1 cellular context compared by ENCODE assay signal in the genomic region with DNA sequence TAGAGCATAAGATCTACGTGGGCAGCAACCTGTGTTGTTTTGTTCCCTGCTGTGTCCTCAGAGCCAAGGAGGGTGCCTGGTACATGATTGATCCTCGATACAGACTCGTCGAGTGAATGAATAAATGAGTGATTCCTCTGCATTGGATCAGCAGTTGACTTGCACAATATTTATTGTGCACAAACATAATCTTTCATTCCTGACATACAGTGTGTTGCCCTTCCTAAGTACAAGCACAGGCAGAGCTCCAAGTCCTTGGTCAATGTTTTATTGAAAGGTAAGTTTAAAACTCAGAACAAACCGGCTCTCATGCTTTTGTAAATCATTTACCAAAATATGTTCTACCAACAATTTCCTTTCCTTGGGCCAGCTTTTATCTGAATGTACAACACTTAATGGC.
A peak's percentile ranks its signal among the peaks of the same experiment; 100 is the strongest.
TF ChIP-seq lines count a peak whose summit lies in the region.

No MANE protein-coding gene starts in this region.

TF ChIP-seq in HepG2, 621 proteins besides CTCF, POLR2A, EP300 and RAD21 (continued from another document and continues in another):
- TF ChIP-seq JARID2 (CRISPR knock-in tag; IDR thresholded peaks at IDR 0.05; ENCODE audit: insufficient replicate concordance) (no peak), NR2F1 (CRISPR knock-in tag; IDR thresholded peaks at IDR 0.05) (no peak), NFATC3 (CRISPR knock-in tag; IDR thresholded peaks at IDR 0.05) (no peak), ZNF792 (CRISPR knock-in tag; IDR thresholded peaks at IDR 0.05) (no peak), RAD51 (IDR thresholded peaks at IDR 0.05; ENCODE audit: borderline replicate concordance) (no peak), ZNF274 (CRISPR knock-in tag; IDR thresholded peaks at IDR 0.05) (no peak), ZNF292 (CRISPR knock-in tag; IDR thresholded peaks at IDR 0.05; ENCODE audit: borderline replicate concordance, low read depth) (0 out of 2 replicates have a peak, but pooled peaks have one; percentile 49), ZNF180 (CRISPR knock-in tag; IDR thresholded peaks at IDR 0.05; ENCODE audit: borderline replicate concordance, low read depth) (no peak), ZNF501 (CRISPR knock-in tag; IDR thresholded peaks at IDR 0.05) (no peak), AGO2 (optimal IDR thresholded peaks at IDR 0.05; ENCODE audit: low read depth, low read length) (no peak), KDM5B (CRISPR knock-in tag; IDR thresholded peaks at IDR 0.05; ENCODE audit: borderline replicate concordance) (no peak), SOX5 (CRISPR knock-in tag; IDR thresholded peaks at IDR 0.05; ENCODE audit: borderline replicate concordance) (peak; percentile 39; the same call in 1 of the 2 replicates), POGZ (CRISPR knock-in tag; IDR thresholded peaks at IDR 0.05) (no peak; the same call in 1 of the 2 replicates), HNRNPH1 (optimal IDR thresholded peaks at IDR 0.05; ENCODE audit: low read depth, low read length) (no peak), SOX13 (IDR thresholded peaks at IDR 0.05) (no peak), SOX13 (CRISPR knock-in tag; conservative IDR thresholded peaks at IDR 0.05 in 1 of 2, IDR thresholded peaks at IDR 0.05 in 1 of 2) (peak in 1 of 2 experiments; percentile 66; a peak in 2 of 4 replicates), HNF4G (IDR thresholded peaks at IDR 0.05; ENCODE audit: borderline replicate concordance, low read depth, low read length) (no peak), HNF4G (CRISPR knock-in tag; IDR thresholded peaks at IDR 0.05; ENCODE audit: borderline replicate concordance, low read depth) (no peak), ZNF124 (CRISPR knock-in tag; IDR thresholded peaks at IDR 0.05) (no peak), ZNF20 (CRISPR knock-in tag; IDR thresholded peaks at IDR 0.05) (no peak), HMG20A (CRISPR knock-in tag; IDR thresholded peaks at IDR 0.05; ENCODE audit: borderline replicate concordance) (peak; percentile 60; the same call in 1 of the 2 replicates), ZBTB38 (CRISPR knock-in tag; IDR thresholded peaks at IDR 0.05) (no peak), YEATS4 (CRISPR knock-in tag; IDR thresholded peaks at IDR 0.05; ENCODE audit: borderline replicate concordance) (no peak), ZSCAN25 (CRISPR knock-in tag; IDR thresholded peaks at IDR 0.05) (no peak), NCOA2 (CRISPR knock-in tag; IDR thresholded peaks at IDR 0.05) (peak; percentile 33; the same call in 1 of the 2 replicates), MEIS2 (CRISPR knock-in tag; IDR thresholded peaks at IDR 0.05) (no peak)
- TF ChIP-seq, protein P1, sequence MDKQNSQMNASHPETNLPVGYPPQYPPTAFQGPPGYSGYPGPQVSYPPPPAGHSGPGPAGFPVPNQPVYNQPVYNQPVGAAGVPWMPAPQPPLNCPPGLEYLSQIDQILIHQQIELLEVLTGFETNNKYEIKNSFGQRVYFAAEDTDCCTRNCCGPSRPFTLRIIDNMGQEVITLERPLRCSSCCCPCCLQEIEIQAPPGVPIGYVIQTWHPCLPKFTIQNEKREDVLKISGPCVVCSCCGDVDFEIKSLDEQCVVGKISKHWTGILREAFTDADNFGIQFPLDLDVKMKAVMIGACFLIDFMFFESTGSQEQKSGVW (CRISPR knock-in tag; IDR thresholded peaks at IDR 0.05; ENCODE audit: borderline replicate concordance): no peak
- TF ChIP-seq, protein P2, sequence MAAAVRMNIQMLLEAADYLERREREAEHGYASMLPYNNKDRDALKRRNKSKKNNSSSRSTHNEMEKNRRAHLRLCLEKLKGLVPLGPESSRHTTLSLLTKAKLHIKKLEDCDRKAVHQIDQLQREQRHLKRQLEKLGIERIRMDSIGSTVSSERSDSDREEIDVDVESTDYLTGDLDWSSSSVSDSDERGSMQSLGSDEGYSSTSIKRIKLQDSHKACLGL (CRISPR knock-in tag; IDR thresholded peaks at IDR 0.05): no peak
- TF ChIP-seq, protein P3, sequence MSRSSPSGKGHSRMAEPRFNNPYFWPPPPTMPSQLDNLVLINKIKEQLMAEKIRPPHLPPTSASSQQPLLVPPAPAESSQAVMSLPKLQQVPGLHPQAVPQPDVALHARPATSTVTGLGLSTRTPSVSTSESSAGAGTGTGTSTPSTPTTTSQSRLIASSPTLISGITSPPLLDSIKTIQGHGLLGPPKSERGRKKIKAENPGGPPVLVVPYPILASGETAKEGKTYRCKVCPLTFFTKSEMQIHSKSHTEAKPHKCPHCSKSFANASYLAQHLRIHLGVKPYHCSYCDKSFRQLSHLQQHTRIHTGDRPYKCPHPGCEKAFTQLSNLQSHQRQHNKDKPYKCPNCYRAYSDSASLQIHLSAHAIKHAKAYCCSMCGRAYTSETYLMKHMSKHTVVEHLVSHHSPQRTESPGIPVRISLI (CRISPR knock-in tag; IDR thresholded peaks at IDR 0.05; ENCODE audit: borderline replicate concordance): 0 out of 2 replicates have a peak, but pooled peaks have one; percentile 27
- TF ChIP-seq, protein P4, sequence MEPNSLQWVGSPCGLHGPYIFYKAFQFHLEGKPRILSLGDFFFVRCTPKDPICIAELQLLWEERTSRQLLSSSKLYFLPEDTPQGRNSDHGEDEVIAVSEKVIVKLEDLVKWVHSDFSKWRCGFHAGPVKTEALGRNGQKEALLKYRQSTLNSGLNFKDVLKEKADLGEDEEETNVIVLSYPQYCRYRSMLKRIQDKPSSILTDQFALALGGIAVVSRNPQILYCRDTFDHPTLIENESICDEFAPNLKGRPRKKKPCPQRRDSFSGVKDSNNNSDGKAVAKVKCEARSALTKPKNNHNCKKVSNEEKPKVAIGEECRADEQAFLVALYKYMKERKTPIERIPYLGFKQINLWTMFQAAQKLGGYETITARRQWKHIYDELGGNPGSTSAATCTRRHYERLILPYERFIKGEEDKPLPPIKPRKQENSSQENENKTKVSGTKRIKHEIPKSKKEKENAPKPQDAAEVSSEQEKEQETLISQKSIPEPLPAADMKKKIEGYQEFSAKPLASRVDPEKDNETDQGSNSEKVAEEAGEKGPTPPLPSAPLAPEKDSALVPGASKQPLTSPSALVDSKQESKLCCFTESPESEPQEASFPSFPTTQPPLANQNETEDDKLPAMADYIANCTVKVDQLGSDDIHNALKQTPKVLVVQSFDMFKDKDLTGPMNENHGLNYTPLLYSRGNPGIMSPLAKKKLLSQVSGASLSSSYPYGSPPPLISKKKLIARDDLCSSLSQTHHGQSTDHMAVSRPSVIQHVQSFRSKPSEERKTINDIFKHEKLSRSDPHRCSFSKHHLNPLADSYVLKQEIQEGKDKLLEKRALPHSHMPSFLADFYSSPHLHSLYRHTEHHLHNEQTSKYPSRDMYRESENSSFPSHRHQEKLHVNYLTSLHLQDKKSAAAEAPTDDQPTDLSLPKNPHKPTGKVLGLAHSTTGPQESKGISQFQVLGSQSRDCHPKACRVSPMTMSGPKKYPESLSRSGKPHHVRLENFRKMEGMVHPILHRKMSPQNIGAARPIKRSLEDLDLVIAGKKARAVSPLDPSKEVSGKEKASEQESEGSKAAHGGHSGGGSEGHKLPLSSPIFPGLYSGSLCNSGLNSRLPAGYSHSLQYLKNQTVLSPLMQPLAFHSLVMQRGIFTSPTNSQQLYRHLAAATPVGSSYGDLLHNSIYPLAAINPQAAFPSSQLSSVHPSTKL (CRISPR knock-in tag; IDR thresholded peaks at IDR 0.05): peak; percentile 58; the same call in 1 of the 2 replicates
- TF ChIP-seq, protein P5, sequence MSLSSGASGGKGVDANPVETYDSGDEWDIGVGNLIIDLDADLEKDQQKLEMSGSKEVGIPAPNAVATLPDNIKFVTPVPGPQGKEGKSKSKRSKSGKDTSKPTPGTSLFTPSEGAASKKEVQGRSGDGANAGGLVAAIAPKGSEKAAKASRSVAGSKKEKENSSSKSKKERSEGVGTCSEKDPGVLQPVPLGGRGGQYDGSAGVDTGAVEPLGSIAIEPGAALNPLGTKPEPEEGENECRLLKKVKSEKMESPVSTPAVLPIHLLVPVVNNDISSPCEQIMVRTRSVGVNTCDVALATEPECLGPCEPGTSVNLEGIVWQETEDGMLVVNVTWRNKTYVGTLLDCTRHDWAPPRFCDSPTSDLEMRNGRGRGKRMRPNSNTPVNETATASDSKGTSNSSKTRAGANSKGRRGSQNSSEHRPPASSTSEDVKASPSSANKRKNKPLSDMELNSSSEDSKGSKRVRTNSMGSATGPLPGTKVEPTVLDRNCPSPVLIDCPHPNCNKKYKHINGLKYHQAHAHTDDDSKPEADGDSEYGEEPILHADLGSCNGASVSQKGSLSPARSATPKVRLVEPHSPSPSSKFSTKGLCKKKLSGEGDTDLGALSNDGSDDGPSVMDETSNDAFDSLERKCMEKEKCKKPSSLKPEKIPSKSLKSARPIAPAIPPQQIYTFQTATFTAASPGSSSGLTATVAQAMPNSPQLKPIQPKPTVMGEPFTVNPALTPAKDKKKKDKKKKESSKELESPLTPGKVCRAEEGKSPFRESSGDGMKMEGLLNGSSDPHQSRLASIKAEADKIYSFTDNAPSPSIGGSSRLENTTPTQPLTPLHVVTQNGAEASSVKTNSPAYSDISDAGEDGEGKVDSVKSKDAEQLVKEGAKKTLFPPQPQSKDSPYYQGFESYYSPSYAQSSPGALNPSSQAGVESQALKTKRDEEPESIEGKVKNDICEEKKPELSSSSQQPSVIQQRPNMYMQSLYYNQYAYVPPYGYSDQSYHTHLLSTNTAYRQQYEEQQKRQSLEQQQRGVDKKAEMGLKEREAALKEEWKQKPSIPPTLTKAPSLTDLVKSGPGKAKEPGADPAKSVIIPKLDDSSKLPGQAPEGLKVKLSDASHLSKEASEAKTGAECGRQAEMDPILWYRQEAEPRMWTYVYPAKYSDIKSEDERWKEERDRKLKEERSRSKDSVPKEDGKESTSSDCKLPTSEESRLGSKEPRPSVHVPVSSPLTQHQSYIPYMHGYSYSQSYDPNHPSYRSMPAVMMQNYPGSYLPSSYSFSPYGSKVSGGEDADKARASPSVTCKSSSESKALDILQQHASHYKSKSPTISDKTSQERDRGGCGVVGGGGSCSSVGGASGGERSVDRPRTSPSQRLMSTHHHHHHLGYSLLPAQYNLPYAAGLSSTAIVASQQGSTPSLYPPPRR (CRISPR knock-in tag; IDR thresholded peaks at IDR 0.05; ENCODE audit: borderline replicate concordance): peak; percentile 26; the same call in 1 of the 2 replicates
- TF ChIP-seq, protein P6, sequence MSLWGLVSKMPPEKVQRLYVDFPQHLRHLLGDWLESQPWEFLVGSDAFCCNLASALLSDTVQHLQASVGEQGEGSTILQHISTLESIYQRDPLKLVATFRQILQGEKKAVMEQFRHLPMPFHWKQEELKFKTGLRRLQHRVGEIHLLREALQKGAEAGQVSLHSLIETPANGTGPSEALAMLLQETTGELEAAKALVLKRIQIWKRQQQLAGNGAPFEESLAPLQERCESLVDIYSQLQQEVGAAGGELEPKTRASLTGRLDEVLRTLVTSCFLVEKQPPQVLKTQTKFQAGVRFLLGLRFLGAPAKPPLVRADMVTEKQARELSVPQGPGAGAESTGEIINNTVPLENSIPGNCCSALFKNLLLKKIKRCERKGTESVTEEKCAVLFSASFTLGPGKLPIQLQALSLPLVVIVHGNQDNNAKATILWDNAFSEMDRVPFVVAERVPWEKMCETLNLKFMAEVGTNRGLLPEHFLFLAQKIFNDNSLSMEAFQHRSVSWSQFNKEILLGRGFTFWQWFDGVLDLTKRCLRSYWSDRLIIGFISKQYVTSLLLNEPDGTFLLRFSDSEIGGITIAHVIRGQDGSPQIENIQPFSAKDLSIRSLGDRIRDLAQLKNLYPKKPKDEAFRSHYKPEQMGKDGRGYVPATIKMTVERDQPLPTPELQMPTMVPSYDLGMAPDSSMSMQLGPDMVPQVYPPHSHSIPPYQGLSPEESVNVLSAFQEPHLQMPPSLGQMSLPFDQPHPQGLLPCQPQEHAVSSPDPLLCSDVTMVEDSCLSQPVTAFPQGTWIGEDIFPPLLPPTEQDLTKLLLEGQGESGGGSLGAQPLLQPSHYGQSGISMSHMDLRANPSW (CRISPR knock-in tag; IDR thresholded peaks at IDR 0.05; ENCODE audit: borderline replicate concordance): no peak
- TF ChIP-seq, protein P7, sequence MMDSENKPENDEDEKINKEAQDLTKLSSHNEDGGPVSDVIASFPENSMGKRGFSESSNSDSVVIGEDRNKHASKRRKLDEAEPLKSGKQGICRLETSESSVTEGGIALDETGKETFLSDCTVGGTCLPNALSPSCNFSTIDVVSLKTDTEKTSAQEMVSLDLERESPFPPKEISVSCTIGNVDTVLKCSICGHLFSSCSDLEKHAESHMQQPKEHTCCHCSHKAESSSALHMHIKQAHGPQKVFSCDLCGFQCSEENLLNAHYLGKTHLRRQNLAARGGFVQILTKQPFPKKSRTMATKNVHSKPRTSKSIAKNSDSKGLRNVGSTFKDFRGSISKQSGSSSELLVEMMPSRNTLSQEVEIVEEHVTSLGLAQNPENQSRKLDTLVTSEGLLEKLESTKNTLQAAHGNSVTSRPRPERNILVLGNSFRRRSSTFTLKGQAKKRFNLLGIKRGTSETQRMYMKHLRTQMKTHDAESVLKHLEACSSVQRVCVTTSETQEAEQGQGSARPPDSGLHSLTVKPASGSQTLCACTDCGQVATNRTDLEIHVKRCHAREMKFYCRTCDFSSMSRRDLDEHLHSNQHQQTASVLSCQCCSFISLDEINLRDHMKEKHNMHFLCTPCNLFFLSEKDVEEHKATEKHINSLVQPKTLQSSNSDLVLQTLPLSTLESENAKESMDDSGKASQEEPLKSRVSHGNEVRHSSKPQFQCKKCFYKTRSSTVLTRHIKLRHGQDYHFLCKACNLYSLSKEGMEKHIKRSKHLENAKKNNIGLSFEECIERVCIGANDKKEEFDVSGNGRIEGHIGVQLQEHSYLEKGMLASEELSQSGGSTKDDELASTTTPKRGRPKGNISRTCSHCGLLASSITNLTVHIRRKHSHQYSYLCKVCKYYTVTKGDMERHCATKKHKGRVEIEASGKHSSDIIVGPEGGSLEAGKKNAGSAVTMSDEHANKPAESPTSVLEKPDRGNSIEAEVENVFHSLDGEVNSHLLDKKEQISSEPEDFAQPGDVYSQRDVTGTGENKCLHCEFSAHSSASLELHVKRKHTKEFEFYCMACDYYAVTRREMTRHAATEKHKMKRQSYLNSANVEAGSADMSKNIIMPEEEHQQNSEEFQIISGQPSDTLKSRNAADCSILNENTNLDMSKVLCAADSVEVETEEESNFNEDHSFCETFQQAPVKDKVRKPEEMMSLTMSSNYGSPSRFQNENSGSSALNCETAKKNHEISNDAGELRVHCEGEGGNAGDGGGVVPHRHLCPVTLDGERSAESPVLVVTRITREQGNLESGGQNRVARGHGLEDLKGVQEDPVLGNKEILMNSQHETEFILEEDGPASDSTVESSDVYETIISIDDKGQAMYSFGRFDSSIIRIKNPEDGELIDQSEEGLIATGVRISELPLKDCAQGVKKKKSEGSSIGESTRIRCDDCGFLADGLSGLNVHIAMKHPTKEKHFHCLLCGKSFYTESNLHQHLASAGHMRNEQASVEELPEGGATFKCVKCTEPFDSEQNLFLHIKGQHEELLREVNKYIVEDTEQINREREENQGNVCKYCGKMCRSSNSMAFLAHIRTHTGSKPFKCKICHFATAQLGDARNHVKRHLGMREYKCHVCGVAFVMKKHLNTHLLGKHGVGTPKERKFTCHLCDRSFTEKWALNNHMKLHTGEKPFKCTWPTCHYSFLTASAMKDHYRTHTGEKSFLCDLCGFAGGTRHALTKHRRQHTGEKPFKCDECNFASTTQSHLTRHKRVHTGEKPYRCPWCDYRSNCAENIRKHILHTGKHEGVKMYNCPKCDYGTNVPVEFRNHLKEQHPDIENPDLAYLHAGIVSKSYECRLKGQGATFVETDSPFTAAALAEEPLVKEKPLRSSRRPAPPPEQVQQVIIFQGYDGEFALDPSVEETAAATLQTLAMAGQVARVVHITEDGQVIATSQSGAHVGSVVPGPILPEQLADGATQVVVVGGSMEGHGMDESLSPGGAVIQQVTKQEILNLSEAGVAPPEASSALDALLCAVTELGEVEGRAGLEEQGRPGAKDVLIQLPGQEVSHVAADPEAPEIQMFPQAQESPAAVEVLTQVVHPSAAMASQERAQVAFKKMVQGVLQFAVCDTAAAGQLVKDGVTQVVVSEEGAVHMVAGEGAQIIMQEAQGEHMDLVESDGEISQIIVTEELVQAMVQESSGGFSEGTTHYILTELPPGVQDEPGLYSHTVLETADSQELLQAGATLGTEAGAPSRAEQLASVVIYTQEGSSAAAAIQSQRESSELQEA (CRISPR knock-in tag; IDR thresholded peaks at IDR 0.05; ENCODE audit: not compliant biosample characterization): no peak
- TF ChIP-seq, protein P8, sequence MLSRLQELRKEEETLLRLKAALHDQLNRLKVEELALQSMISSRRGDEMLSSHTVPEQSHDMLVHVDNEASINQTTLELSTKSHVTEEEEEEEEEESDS (CRISPR knock-in tag; IDR thresholded peaks at IDR 0.05; ENCODE audit: borderline replicate concordance): no peak
